8 cellular contexts compared by ENCODE assay signal in genomic region chr7:133853706-133854276, GRCh38.
A peak's percentile ranks its signal among the peaks of the same experiment; 100 is the strongest.
DNase-seq lines count a peak whose midpoint lies in the region; ATAC-seq, FAIRE-seq and TF ChIP-seq lines count a peak whose summit lies in the region.

No MANE protein-coding gene starts in this region.

- H3K27ac ChIP-seq in OCI-LY3 (ENCODE audit: low read length), result no peak overlapping the region

- no peaks in the 10 kb centered on the region for H3K9me3 Mint-ChIP-seq in nephron progenitor cell

- H3K27me3 Mint-ChIP-seq in nephron progenitor cell (ENCODE audit: low read depth, poor library complexity), result no peaks in the 10 kb centered on the region

- H3K36me3 ChIP-seq in OCI-LY3 (replicated peaks; ENCODE audit: low read depth, low read length), result no peaks in the 10 kb centered on the region

- peak overlapping the region; percentile 24 for H3K4me3 ChIP-seq in OCI-LY3 (ENCODE audit: low read length)
- no peak overlapping the region for H3K4me3 ChIP-seq in choroid plexus epithelial cell (ENCODE audit: low read depth, low read length)

- H4K20me1 ChIP-seq in OCI-LY3 (ENCODE audit: insufficient read depth, low read length), result peaks cover 19% of the 10 kb centered on the region

- H3K79me2 ChIP-seq in OCI-LY3 (ENCODE audit: low read length), result no peaks in the 10 kb centered on the region

- peaks cover 18% of the 10 kb centered on the region for H3K4me1 Mint-ChIP-seq in nephron progenitor cell

- H3K36me3 Mint-ChIP-seq in nephron progenitor cell (ENCODE audit: low read depth), result peaks cover 4% of the 10 kb centered on the region

- H3K9me3 ChIP-seq in OCI-LY3 (ENCODE audit: insufficient read depth, low read length), result no peaks in the 10 kb centered on the region

- TF ChIP-seq CTCF in OCI-LY3 (IDR thresholded peaks at IDR 0.05; ENCODE audit: low read depth, low read length), result peak; percentile 75
- peak; percentile 48 for TF ChIP-seq CTCF in choroid plexus epithelial cell (conservative IDR thresholded peaks at IDR 0.05; ENCODE audit: low read depth, low read length)
- peak; percentile 38 for TF ChIP-seq CTCF in nephron progenitor cell (IDR thresholded peaks at IDR 0.05)

- no peak for FAIRE-seq in frontal cortex (lab: Jason Lieb, UNC)

- H3K9ac ChIP-seq in OCI-LY3 (ENCODE audit: low read length), result no peak overlapping the region

- H2AFZ ChIP-seq in OCI-LY3 (ENCODE audit: low read depth, low read length), result no peak overlapping the region

- no peaks in the 10 kb centered on the region for H3K27me3 ChIP-seq in OCI-LY3 (ENCODE audit: low read depth, low read length)

- H3K27ac Mint-ChIP-seq in nephron progenitor cell, result peak overlapping the region; percentile 3

- H3K4me1 ChIP-seq in OCI-LY3 (ENCODE audit: low read length), result peaks cover 21% of the 10 kb centered on the region

- peak; percentile 91 for DNase-seq in DMS 273 (lab: John Stamatoyannopoulos, UW; ENCODE audit: unreplicated experiment)
- DNase-seq in HS-27A (ENCODE audit: low read depth), result peak; percentile 83
- peak; percentile 77 for DNase-seq in choroid plexus epithelial cell (ENCODE audit: low read depth)
- DNase-seq in nephron progenitor cell, result peak; percentile 20
- DNase-seq in inferior parietal cortex (ENCODE audit: extremely low spot score), result no peak
- DNase-seq in frontal cortex (ENCODE audit: low spot score in 2 of 2), result no peak

- H3K4me2 ChIP-seq in OCI-LY3 (ENCODE audit: low read length), result peak overlapping the region; percentile 52

- ATAC-seq in GM19025 (IDR thresholded peaks at IDR 0.05; ENCODE audit: low read depth, unreplicated experiment), result peak; percentile 86

- H3K4me3 Mint-ChIP-seq in nephron progenitor cell, result no peak overlapping the region

Comparison
In these comparisons a context has a peak if more than half of its experiments do, and no peak if none do; other contexts are left out.
1. DNase-seq: peak in DMS 273 (single experiment), HS-27A (single experiment), choroid plexus epithelial cell (single experiment) and nephron progenitor cell (single experiment); none in inferior parietal cortex (single experiment) and frontal cortex (0 of 2).
2. Peak in every context shown above with its lines, with median percentiles within 50 percentile points of each other: CTCF ChIP-seq.